6 cellular contexts compared by ENCODE assay signal in the genomic region with DNA sequence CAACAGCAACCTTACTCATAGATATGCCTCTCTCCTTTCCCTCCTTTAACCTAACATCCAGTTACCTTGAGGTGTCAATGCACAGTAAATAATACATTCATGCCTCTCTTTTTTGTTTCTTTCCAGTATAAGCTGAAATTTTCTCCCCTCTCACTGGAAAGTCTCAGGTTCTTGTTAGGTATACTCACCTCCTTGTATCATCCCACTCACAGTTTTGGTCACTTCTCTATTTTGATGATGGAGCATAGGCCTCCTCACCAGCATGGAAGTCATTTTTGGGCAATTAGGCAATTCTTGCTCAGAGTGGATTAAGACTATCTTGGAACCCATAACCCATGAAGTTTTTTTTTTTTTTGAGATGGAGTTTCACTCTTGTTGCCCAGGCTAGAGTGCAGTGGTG. TPM values are rescaled to one million over a fixed set of nuclear protein-coding genes. Genes with fewer than 3 reads are reported as not detected.
"Had no signal": no experiment of that assay in that cellular context is flagged by ENCODE, and none has a peak within 500 bp of the region (broad histone marks: within the 10 kb centered on the region; RNA-seq: fewer than 3 reads in every experiment).

No MANE protein-coding gene starts in this region.

- FAIRE-seq: G401.6, GM18507, GM19239 had no signal

- DNase-seq: GDM1, GF-D8 had no signal

RNA-seq across cellular contexts. Expression of a gene that starts 5.7 kb away (rescaled TPM):
- total RNA-seq: G401 had no signal

RNA-seq across cellular contexts. Expression of a gene that starts 39.3 kb away (rescaled TPM):
- total RNA-seq: G401 had no signal

RNA-seq across cellular contexts. Expression of a gene that starts 42.8 kb away (rescaled TPM):
- total RNA-seq: G401 had no signal
